In the genomic region with DNA sequence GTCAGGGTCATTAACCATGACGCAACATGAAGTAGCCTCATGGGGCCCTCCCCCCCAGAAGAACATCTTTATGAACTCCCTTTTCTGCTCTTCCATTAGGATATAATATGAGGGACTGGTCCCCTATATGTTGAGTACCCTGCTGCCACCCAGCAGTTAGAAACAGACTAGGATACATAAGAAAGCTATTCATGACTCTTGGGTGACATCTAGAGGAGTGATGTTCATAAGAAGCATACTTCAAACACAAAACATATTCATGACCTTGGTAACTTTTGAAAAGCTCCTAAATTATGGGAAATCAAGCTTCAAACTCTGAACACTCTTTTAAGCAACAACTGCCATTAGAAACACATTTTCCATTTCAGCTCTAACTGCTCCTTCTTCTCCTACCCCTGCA, we compare ENCODE assay signal across 8 cellular contexts.
DNase-seq lines count a peak whose midpoint lies in the region; ATAC-seq and TF ChIP-seq lines count a peak whose summit lies in the region.

No MANE protein-coding gene starts in this region.

- no peaks in the 10 kb centered on the region for H4K20me1 ChIP-seq in HCT116 (ENCODE audit: insufficient read depth)
- H4K20me1 ChIP-seq in SK-N-SH (ENCODE audit: insufficient read depth): no peaks in the 10 kb centered on the region

- H3K9me2 ChIP-seq in HCT116 (ENCODE audit: insufficient read depth) (no peaks in the 10 kb centered on the region), SK-N-SH (no peaks in the 10 kb centered on the region)

- H2AFZ ChIP-seq in HCT116 (ENCODE audit: low read depth, low read length, poor library complexity, severe bottlenecking) (no peak overlapping the region), SK-N-SH (ENCODE audit: low read depth) (no peak overlapping the region)

- no TSS peak for BruUV-seq in HCT116 (replicated peaks; lab: Mats Ljungman, UMichigan)

- CTCF ChIA-PET in HCT116 (lab: Charles Lee) (interaction anchor here (0.7 to 1.3 kb wide), 6 partner anchors 9 to 320 kb away, joined by 3 to 5 read pairs (median 4); no protein-coding TSS in a partner anchor), SK-N-SH (lab: Yijun Ruan, JAX) (interaction anchor here (0.6 to 1.8 kb wide), 2 partner anchors 132 to 256 kb away, joined by 3 to 9 read pairs; no protein-coding TSS in a partner anchor)

- H3K9ac ChIP-seq in HCT116 (ENCODE audit: low read length): no peak overlapping the region
- H3K9ac ChIP-seq in SK-N-SH: no peak overlapping the region

- WGBS in SK-N-SH (ENCODE audit: low lambda C conversion rate): 44% methylated on average over 1 of the region's 1 CpG

- H3K79me2 ChIP-seq in HCT116 (ENCODE audit: insufficient read depth, low read length) (no peaks in the 10 kb centered on the region), SK-N-SH (ENCODE audit: insufficient read depth) (no peaks in the 10 kb centered on the region)

- H3K27ac ChIP-seq in HCT116 (ENCODE audit: low read depth, low read length) (no peak overlapping the region), SK-N-SH (ENCODE audit: low read depth in 2 of 2, low read length in 1 of 2) (no peak overlapping the region)

- H3K4me3 ChIP-seq in HCT116 (replicated peaks in 1 of 2; ENCODE audit: low read depth in 1 of 2, low read length in 2 of 2): no peak overlapping the region
- H3K4me3 ChIP-seq in SK-N-SH (ENCODE audit: low read depth in 2 of 2, low read length in 1 of 2): no peak overlapping the region

- TF ChIP-seq RAD21 in HCT116 (IDR thresholded peaks at IDR 0.05; ENCODE audit: low read depth) (peak; percentile 61), SK-N-SH (IDR thresholded peaks at IDR 0.05; ENCODE audit: low read length) (peak; percentile 61)

- H3K4me1 ChIP-seq in HCT116 (ENCODE audit: control insufficient read depth in 1 of 2, insufficient read depth in 2 of 2, low read length in 2 of 2) (0 out of 4 replicates have a peak, but pooled peaks cover 0 to 5% of the 10 kb centered on the region in 2 experiments), SK-N-SH (ENCODE audit: control insufficient read depth in 1 of 2, insufficient read depth in 2 of 2, low read depth in 1 of 2, low read length in 1 of 2) (no peaks in the 10 kb centered on the region)

- H3K4me2 ChIP-seq in HCT116 (ENCODE audit: low read length): no peak overlapping the region
- H3K4me2 ChIP-seq in SK-N-SH: no peak overlapping the region

- H3K27me3 ChIP-seq in HCT116 (ENCODE audit: insufficient read depth, low read length) (no peaks in the 10 kb centered on the region), SK-N-SH (ENCODE audit: insufficient read depth) (no peaks in the 10 kb centered on the region)

- H3K36me3 ChIP-seq in HCT116 (ENCODE audit: control insufficient read depth in 1 of 2, insufficient read depth in 2 of 2, low read length in 2 of 2) (no peaks in the 10 kb centered on the region), SK-N-SH (replicated peaks in 1 of 2; ENCODE audit: control insufficient read depth in 1 of 2, insufficient read depth in 2 of 2, low read length in 1 of 2) (no peaks in the 10 kb centered on the region)

- peak; percentile 14 to 56 (median 41); a peak in 4 of 6 replicates for TF ChIP-seq CTCF in HCT116 (IDR thresholded peaks at IDR 0.05 in 2 of 3, conservative IDR thresholded peaks at IDR 0.05 in 1 of 3; ENCODE audit: borderline replicate concordance in 1 of 3, insufficient read depth in 1 of 3, low read depth in 2 of 3, low read length in 2 of 3)
- TF ChIP-seq CTCF in SK-N-SH (IDR thresholded peaks at IDR 0.05): peak; percentile 52

- H3K9me3 ChIP-seq in HCT116 (ENCODE audit: control insufficient read depth in 1 of 2, insufficient read depth in 1 of 2, low read depth in 1 of 2, low read length in 2 of 2) (no peaks in the 10 kb centered on the region), SK-N-SH (no peaks in the 10 kb centered on the region)

- H3F3A ChIP-seq in SK-N-SH (replicated peaks; ENCODE audit: insufficient read depth): no peaks in the 10 kb centered on the region

- no peak for TF ChIP-seq EP300 in SK-N-SH (IDR thresholded peaks at IDR 0.05; ENCODE audit: borderline replicate concordance in 1 of 2, low read depth in 1 of 2, low read length in 1 of 2)

- RAD21 ChIA-PET in HCT116 (lab: Charles Lee; ENCODE audit: low non-redundant PET in 1 of 2, low total read pairs in 2 of 2, uncharacterized antibody in 2 of 2, unreplicated experiment in 2 of 2): no interaction called here

- intact Hi-C loops in HCT116 (cut with micrococcal nuclease): no loop called here

- DNase-seq in CD1c-positive myeloid dendritic cell (ENCODE audit: extremely low spot score): peak; percentile 13
- peak; percentile 15 for DNase-seq in HCT116 (ENCODE audit: low read depth, low spot score)
- DNase-seq in SK-N-SH: peak; percentile 7
- peak; percentile 44 for DNase-seq in inferior parietal cortex (ENCODE audit: extremely low spot score)
- DNase-seq in stimulated activated CD4-positive, alpha-beta T cell treated with anti-CD3 and anti-CD28 coated beads, Interleukin-4, amount 100 ng/mL, for 1 hour: no peak
- DNase-seq in NCI-H226: no peak

- POLR2A ChIA-PET in HCT116 (lab: Charles Lee): no interaction called here
- POLR2A ChIA-PET in SK-N-SH (lab: Yijun Ruan, JAX): no interaction called here

- no peak for TF ChIP-seq POLR2A in HCT116 (IDR thresholded peaks at IDR 0.05; ENCODE audit: borderline replicate concordance, extremely low read depth, insufficient read depth, insufficient read length)

- ATAC-seq in HCT116: no peak; the same call in 1 of the 2 replicates
- ATAC-seq in GM19463 (IDR thresholded peaks at IDR 0.05; ENCODE audit: unreplicated experiment): no peak
- no peak for ATAC-seq in HG02763 (IDR thresholded peaks at IDR 0.05; ENCODE audit: unreplicated experiment)

TF ChIP-seq in HCT116, 20 proteins besides CTCF, POLR2A, EP300 and RAD21:
- TF ChIP-seq ZFX (IDR thresholded peaks at IDR 0.05): no peak
- TF ChIP-seq EGR1 (IDR thresholded peaks at IDR 0.05; ENCODE audit: low read depth): no peak
- TF ChIP-seq REST (IDR thresholded peaks at IDR 0.05; ENCODE audit: low read depth): no peak
- TF ChIP-seq ZNF274 (IDR thresholded peaks at IDR 0.05; ENCODE audit: low read depth, low read length): no peak
- no peak for TF ChIP-seq EZH2 (IDR thresholded peaks at IDR 0.05)
- TF ChIP-seq CBX3 (IDR thresholded peaks at IDR 0.05; ENCODE audit: low read depth): no peak

TF ChIP-seq in SK-N-SH, 30 proteins besides CTCF, POLR2A, EP300 and RAD21:
- TF ChIP-seq MXI1 (IDR thresholded peaks at IDR 0.05; ENCODE audit: low read depth, low read length) (no peak), SMC3 (IDR thresholded peaks at IDR 0.05; ENCODE audit: low read depth, low read length) (0 out of 2 replicates have a peak, but pooled peaks have one; percentile 20), USF1 (IDR thresholded peaks at IDR 0.05; ENCODE audit: borderline replicate concordance, low read depth) (no peak)

Comparison
In these comparisons a context has a peak if more than half of its experiments do, and no peak if none do; other contexts are left out.
1. DNase-seq: peak in CD1c-positive myeloid dendritic cell (single experiment), HCT116 (single experiment), SK-N-SH (single experiment) and inferior parietal cortex (single experiment); none in stimulated activated CD4-positive, alpha-beta T cell treated with anti-CD3 and anti-CD28 coated beads, Interleukin-4, amount 100 ng/mL, for 1 hour (single experiment) and NCI-H226 (single experiment).